ENCODE assay signal across 8 cellular contexts in genomic region chr1:43705982-43706597, GRCh38. TPM values are rescaled to one million over a fixed set of nuclear protein-coding genes. Genes with fewer than 3 reads are reported as not detected.
DNase-seq lines count a peak whose midpoint lies in the region; ATAC-seq lines count a peak whose summit lies in the region.
"Had no signal": no experiment of that assay in that cellular context is flagged by ENCODE, and none has a peak within 500 bp of the region (broad histone marks: within the 10 kb centered on the region; RNA-seq: fewer than 3 reads in every experiment).

No MANE protein-coding gene starts in this region.

- ATAC-seq in activated T-helper 17 cell treated with anti-CD3 and anti-CD28 coated beads, Interleukin-2, amount 50 U/mL, for 72 hours (replicated peaks) = no peak
- ATAC-seq in naive B cell (ENCODE audit: low read depth in 2 of 2) = no peak
- ATAC-seq in HG02763 (IDR thresholded peaks at IDR 0.05; ENCODE audit: unreplicated experiment) = no peak
- no peak for ATAC-seq in GM21367 (IDR thresholded peaks at IDR 0.05; ENCODE audit: unreplicated experiment)
- ATAC-seq in HG03025 (IDR thresholded peaks at IDR 0.05; ENCODE audit: low FRiP score, unreplicated experiment) = no peak

- H3K27me3 Mint-ChIP-seq in activated T-helper 17 cell treated with anti-CD3 and anti-CD28 coated beads, Interleukin-2, amount 50 U/mL, for 72 hours = no peaks in the 10 kb centered on the region
- no peaks in the 10 kb centered on the region for H3K27me3 Mint-ChIP-seq in naive B cell

- peak; percentile 37 for DNase-seq in DMS114 treated with DMSO at 0.1 percent for 48 hours (lab: John Stamatoyannopoulos, UW; ENCODE audit: unreplicated experiment)
- DNase-seq in HT-29 (ENCODE audit: low spot score) = peak; percentile 2
- DNase-seq in naive B cell = no peak
- DNase-seq: hippocampal formation had no signal

- peaks cover 24% of the 10 kb centered on the region for H3K36me3 Mint-ChIP-seq in activated T-helper 17 cell treated with anti-CD3 and anti-CD28 coated beads, Interleukin-2, amount 50 U/mL, for 72 hours (ENCODE audit: low read depth)
- peaks cover 4 to 10% of the 10 kb centered on the region in 2 donors for H3K36me3 Mint-ChIP-seq in naive B cell

- peak overlapping the region; percentile 71 for H3K27ac Mint-ChIP-seq in activated T-helper 17 cell treated with anti-CD3 and anti-CD28 coated beads, Interleukin-2, amount 50 U/mL, for 72 hours
- peak overlapping the region in 1 of 6 donors; percentile 81 for H3K27ac Mint-ChIP-seq in naive B cell

- no peaks in the 10 kb centered on the region for H3K9me3 Mint-ChIP-seq in activated T-helper 17 cell treated with anti-CD3 and anti-CD28 coated beads, Interleukin-2, amount 50 U/mL, for 72 hours
- H3K9me3 Mint-ChIP-seq in naive B cell = no peaks in the 10 kb centered on the region

- peaks cover 27% of the 10 kb centered on the region for H3K4me1 Mint-ChIP-seq in activated T-helper 17 cell treated with anti-CD3 and anti-CD28 coated beads, Interleukin-2, amount 50 U/mL, for 72 hours
- H3K4me1 Mint-ChIP-seq in naive B cell = peaks cover 20 to 38% (median 35%) of the 10 kb centered on the region in 3 donors

- peak overlapping the region; percentile 89 for H3K4me3 Mint-ChIP-seq in activated T-helper 17 cell treated with anti-CD3 and anti-CD28 coated beads, Interleukin-2, amount 50 U/mL, for 72 hours
- peak overlapping the region; percentile 64 to 94 (median 92) for H3K4me3 Mint-ChIP-seq in naive B cell

RNA-seq across cellular contexts. Expression of gene ST3GAL3, which starts 1.2 kb away (rescaled TPM):
- 4.6 and 4.8 TPM in 2 replicates for total RNA-seq in HT-29 (2014; rRNA removed; shearing (Covaris generic))
- total RNA-seq in activated T-helper 17 cell treated with anti-CD3 and anti-CD28 coated beads, Interleukin-2, amount 50 U/mL, for 72 hours = 10 to 100 TPM; 21.8 to 23.7 TPM
- 10 to 100 TPM in 2 of 6 donors, 1 to 10 TPM in 4; 7.9 to 16.1 (median 9.8) TPM for polyA plus RNA-seq in naive B cell (ENCODE audit: low read depth in 6 of 6)

RNA-seq across cellular contexts. Expression of gene KDM4A, which starts 56.1 kb away (rescaled TPM):
- 23.0 and 25.2 TPM in 2 replicates for total RNA-seq in HT-29 (2014; rRNA removed; shearing (Covaris generic))
- total RNA-seq in activated T-helper 17 cell treated with anti-CD3 and anti-CD28 coated beads, Interleukin-2, amount 50 U/mL, for 72 hours = 10 to 100 TPM; 25.3 to 34.8 TPM
- polyA plus RNA-seq in naive B cell (ENCODE audit: low read depth in 6 of 6) = 10 to 100 TPM in 1 of 6 donors, 1 to 10 TPM in 4, under 1 TPM in 1; 1.00 to 11.3 (median 8.4) TPM
